Comparison of ENCODE assay signal across 19 cellular contexts in genomic region chr4:107044170-107044569, GRCh38. TPM values are rescaled to one million over a fixed set of nuclear protein-coding genes. Genes with fewer than 3 reads are reported as not detected.
DNase-seq lines count a peak whose midpoint lies in the region; ATAC-seq, FAIRE-seq and TF ChIP-seq lines count a peak whose summit lies in the region.
"Had no signal": no experiment of that assay in that cellular context is flagged by ENCODE, and none has a peak within 500 bp of the region (broad histone marks: within the 10 kb centered on the region; RNA-seq: fewer than 3 reads in every experiment).

No MANE protein-coding gene starts in this region.

- no peaks in the 10 kb centered on the region for H3K79me2 ChIP-seq in HepG2 (ENCODE audit: insufficient read depth, low read length)

- H3K27ac ChIP-seq in liver (ENCODE audit: low read depth in 1 of 2, low read length in 2 of 2) (no peak overlapping the region), HepG2 (ENCODE audit: extremely low read length, insufficient read depth, low read length) (no peak overlapping the region), RWPE2 (ENCODE audit: poor library complexity, severe bottlenecking) (no peak overlapping the region)
- H3K27ac ChIP-seq: ascending aorta, SJSA1 had no signal

- TF ChIP-seq EP300 in HepG2 (IDR thresholded peaks at IDR 0.05; ENCODE audit: low read depth in 2 of 2, low read length in 2 of 2) = no peak
- TF ChIP-seq EP300 in HepG2 (CRISPR knock-in tag; IDR thresholded peaks at IDR 0.05; ENCODE audit: borderline replicate concordance) = no peak

- intact Hi-C loops in HepG2 (cut with micrococcal nuclease; ENCODE audit: unreplicated experiment) = no loop called here

- no peak overlapping the region for H2AFZ ChIP-seq in HepG2 (ENCODE audit: low read length)

- H3K9me3 Mint-ChIP-seq in type B pancreatic cell = peaks cover 15% of the 10 kb centered on the region

- DNase-seq in HepG2 (ENCODE audit: low spot score) = no peak
- no peak for DNase-seq in RWPE2 (ENCODE audit: low spot score)
- DNase-seq in fibroblast of peridontal ligament (ENCODE audit: extremely low read depth) = peak; percentile 32
- DNase-seq in type B pancreatic cell (ENCODE audit: extremely low spot score, unreplicated experiment) = no peak
- no peak for DNase-seq in RKO (ENCODE audit: low spot score)
- DNase-seq in activated naive CD4-positive, alpha-beta T cell treated with anti-CD3 and anti-CD28 coated beads, Interleukin-2, amount 50 U/mL, for 16 hours = no peak
- DNase-seq: activated T-cell treated with anti-CD3 and anti-CD28 coated beads, Interleukin-2, amount 50 U/mL, for 48 hours; DMS79; NCI-H1436; NCI-H510A treated with DMSO at 0.1 percent for 48 hours; stimulated activated CD4-positive, alpha-beta T cell treated with anti-CD3 and anti-CD28 coated beads, Interleukin-4, amount 100 ng/mL, for 24 hours; stimulated activated naive CD4-positive, alpha-beta T cell had no signal

- POLR2A ChIA-PET in HepG2 (lab: Yijun Ruan, JAX) = no interaction called here

- H3K36me3 ChIP-seq in liver (ENCODE audit: control insufficient read depth in 4 of 4, insufficient read depth in 3 of 4, low read depth in 1 of 4, low read length in 3 of 4) (no peaks in the 10 kb centered on the region), HepG2 (replicated peaks in 1 of 2; ENCODE audit: control insufficient read depth in 1 of 2, insufficient read depth in 2 of 2, low read length in 2 of 2) (no peaks in the 10 kb centered on the region), RWPE2 (ENCODE audit: low read depth) (no peaks in the 10 kb centered on the region)
- H3K36me3 ChIP-seq: ascending aorta, SJSA1 had no signal

- TF ChIP-seq CTCF in liver (IDR thresholded peaks at IDR 0.05; ENCODE audit: low read depth, low read length, missing input control) = peak; percentile 7
- TF ChIP-seq CTCF in HepG2 (CRISPR knock-in tag; IDR thresholded peaks at IDR 0.05) = no peak
- TF ChIP-seq CTCF in RWPE2 (IDR thresholded peaks at IDR 0.05; ENCODE audit: poor library complexity, severe bottlenecking) = peak; percentile 32
- peak; percentile 56 for TF ChIP-seq CTCF in type B pancreatic cell (conservative IDR thresholded peaks at IDR 0.05)

- TF ChIP-seq POLR2A in HepG2 (IDR thresholded peaks at IDR 0.05; ENCODE audit: insufficient read depth in 1 of 2, low read depth in 2 of 2, low read length in 2 of 2) = no peak

- peaks cover 28% of the 10 kb centered on the region for H3K27me3 Mint-ChIP-seq in type B pancreatic cell

- H3K9me3 ChIP-seq in liver (ENCODE audit: control insufficient read depth in 4 of 4, low read length in 3 of 4) (peaks cover 0 to 7% (median 0%) of the 10 kb centered on the region in 4 donors), HepG2 (ENCODE audit: low read length) (peaks cover 25% of the 10 kb centered on the region), RWPE2 (ENCODE audit: severe bottlenecking) (no peaks in the 10 kb centered on the region)
- H3K9me3 ChIP-seq: SJSA1 had no signal

- no peak overlapping the region for H3K4me2 ChIP-seq in HepG2 (ENCODE audit: low read depth, low read length)

- FAIRE-seq in HepG2 (lab: Jason Lieb, UNC) = no peak
- FAIRE-seq: endometrium, H54, HTR-8/SVneo had no signal

- H3K27ac Mint-ChIP-seq in type B pancreatic cell = no peak overlapping the region

- H3K4me1 Mint-ChIP-seq in type B pancreatic cell (ENCODE audit: unreplicated experiment) = no peaks in the 10 kb centered on the region

- in situ Hi-C loops in HepG2 (cut with HindIII; ENCODE audit: extremely low pct_ligation_motif_present, low pct_unique_long_range_greater_than_20kb) = no loop called here

- H3K4me3 Mint-ChIP-seq in type B pancreatic cell = no peak overlapping the region

- ATAC-seq in HepG2 = no peak
- ATAC-seq in RWPE2 (ENCODE audit: low read depth) = no peak
- ATAC-seq in HG03139 (IDR thresholded peaks at IDR 0.05; ENCODE audit: unreplicated experiment) = no peak

- H3K4me3 ChIP-seq in liver (ENCODE audit: low read depth in 1 of 3, low read length in 3 of 3) = no peak overlapping the region
- H3K4me3 ChIP-seq in HepG2 (replicated peaks in 1 of 3; ENCODE audit: insufficient read depth in 1 of 3, low read depth in 2 of 3, low read length in 3 of 3) = no peak overlapping the region
- H3K4me3 ChIP-seq in RWPE2 (ENCODE audit: severe bottlenecking) = no peak overlapping the region
- H3K4me3 ChIP-seq: ascending aorta, SJSA1 had no signal

- no peaks in the 10 kb centered on the region for H3K36me3 Mint-ChIP-seq in type B pancreatic cell

- CTCF ChIA-PET in HepG2 (lab: Yijun Ruan, JAX; ENCODE audit: low intra/inter-chr PET ratio, low total read pairs) = no interaction called here

- H3K9ac ChIP-seq in liver (ENCODE audit: low read depth in 1 of 2, low read length in 2 of 2) (no peak overlapping the region), HepG2 (ENCODE audit: insufficient read depth, low read depth, low read length) (no peak overlapping the region)

- H4K20me1 ChIP-seq in HepG2 (ENCODE audit: insufficient read depth, low read length) = no peaks in the 10 kb centered on the region

- no TSS peak for BruUV-seq in HepG2 (replicated peaks; lab: Mats Ljungman, UMichigan)

- H3K27me3 ChIP-seq in liver (ENCODE audit: control insufficient read depth in 4 of 4, insufficient read depth in 4 of 4, low read length in 3 of 4) (peaks cover 0 to 5% (median 2%) of the 10 kb centered on the region in 4 donors), HepG2 (ENCODE audit: control insufficient read depth in 1 of 2, insufficient read depth in 2 of 2, low read length in 2 of 2) (no peaks in the 10 kb centered on the region), RWPE2 (ENCODE audit: insufficient read depth, poor library complexity, severe bottlenecking) (peaks cover under 1% of the 10 kb centered on the region)
- H3K27me3 ChIP-seq: ascending aorta, SJSA1 had no signal

- peak; percentile 11 to 20 for TF ChIP-seq RAD21 in liver (IDR thresholded peaks at IDR 0.05)
- TF ChIP-seq RAD21 in HepG2 (CRISPR knock-in tag; IDR thresholded peaks at IDR 0.05) = no peak

- 28% methylated on average over 1 of the region's 1 CpG for WGBS in liver
- 0% methylated on average over 1 of the region's 1 CpG for WGBS in HepG2 (ENCODE audit: low lambda C conversion rate)

- no peaks in the 10 kb centered on the region for H3K4me1 ChIP-seq in liver (ENCODE audit: control insufficient read depth in 4 of 4, insufficient read depth in 4 of 4, low read length in 3 of 4)
- H3K4me1 ChIP-seq in HepG2 (ENCODE audit: insufficient read depth, low read length) = no peaks in the 10 kb centered on the region
- no peaks in the 10 kb centered on the region for H3K4me1 ChIP-seq in RWPE2 (ENCODE audit: insufficient read depth, poor library complexity, severe bottlenecking)
- H3K4me1 ChIP-seq: ascending aorta, SJSA1 had no signal

TF ChIP-seq in liver, 16 proteins besides CTCF, POLR2A, EP300 and RAD21 (continues in another document):
- no peak for TF ChIP-seq HNF4G (IDR thresholded peaks at IDR 0.05)
- TF ChIP-seq YY1 (IDR thresholded peaks at IDR 0.05) = no peak
- TF ChIP-seq ATF3 (IDR thresholded peaks at IDR 0.05) = no peak
- no peak for TF ChIP-seq GABPA (IDR thresholded peaks at IDR 0.05 in 1 of 2, conservative IDR thresholded peaks at IDR 0.05 in 1 of 2)
- TF ChIP-seq NR2F2 (IDR thresholded peaks at IDR 0.05) = no peak
- no peak for TF ChIP-seq FOXA2 (IDR thresholded peaks at IDR 0.05)

TF ChIP-seq in HepG2, 621 proteins besides CTCF, POLR2A, EP300 and RAD21 (continues in another document):
- TF ChIP-seq U2AF2 (IDR thresholded peaks at IDR 0.05; ENCODE audit: low read depth, low read length) = no peak
- TF ChIP-seq HNF1B (CRISPR knock-in tag; IDR thresholded peaks at IDR 0.05) = no peak

RNA-seq across cellular contexts. Expression of gene DKK2, which starts 8.1 kb away (rescaled TPM):
- total RNA-seq in liver (under 1 TPM; 0.23 to 0.33 TPM), HepG2 (2016; rRNA removed; fragmentation: Illumina TruSeq; extraction: Trizol) (not detected in 2 replicates), type B pancreatic cell (ENCODE audit: low replicate concordance) (0.81 and 15.1 TPM in 2 replicates)
- polyA plus RNA-seq in liver (under 1 TPM; 0.07 to 0.18 TPM), HepG2 (2011; rRNA removed) (not detected in 2 replicates)
- total RNA-seq in HepG2 (2016; cell fraction: cytosol; rRNA removed; fragmentation: Illumina TruSeq; extraction: Trizol; ENCODE audit: low read depth) = not detected in 2 replicates
- total RNA-seq in HepG2 (2016; cell fraction: insoluble cytoplasmic fraction; rRNA removed; fragmentation: Illumina TruSeq; extraction: Trizol) = not detected in 2 replicates
- total RNA-seq in HepG2 (2016; cell fraction: membrane; rRNA removed; fragmentation: Illumina TruSeq; extraction: Trizol) = not detected in 2 replicates
- 0.09 TPM in 1 of 2 replicates, not detected in the other for total RNA-seq in HepG2 (2016; cell fraction: nucleus; rRNA removed; fragmentation: Illumina TruSeq; extraction: Trizol)
- polyA plus RNA-seq in HepG2 (2011; cell fraction: cytosol; rRNA removed) = not detected in 2 replicates
- not detected in 2 replicates for polyA plus RNA-seq in HepG2 (2011; cell fraction: nucleus; rRNA removed)
- polyA plus RNA-seq in HepG2 (2012) = not detected in 2 replicates
- not detected in 2 replicates for polyA plus RNA-seq in HepG2 (2016; cell fraction: cytosol; fragmentation: Illumina TruSeq; extraction: Trizol; ENCODE audit: low read depth)
- not detected in 2 replicates for polyA plus RNA-seq in HepG2 (2016; cell fraction: insoluble cytoplasmic fraction; fragmentation: Illumina TruSeq; extraction: Trizol; ENCODE audit: low read depth)
- not detected in 2 replicates for polyA plus RNA-seq in HepG2 (2016; cell fraction: membrane; fragmentation: Illumina TruSeq; extraction: Trizol; ENCODE audit: low read depth)
- not detected in 2 replicates for polyA plus RNA-seq in HepG2 (2016; cell fraction: nucleus; fragmentation: Illumina TruSeq; extraction: Trizol; ENCODE audit: insufficient read depth, low read depth)
- polyA minus RNA-seq in HepG2 (2011; rRNA and poly(A)+ RNA removed; ENCODE audit: low replicate concordance) = not detected in 2 replicates
- not detected in 2 replicates for polyA minus RNA-seq in HepG2 (2011; cell fraction: cytosol; rRNA and poly(A)+ RNA removed)
- 0.12 TPM in 1 of 2 replicates, not detected in the other for polyA minus RNA-seq in HepG2 (2011; cell fraction: nucleus; rRNA and poly(A)+ RNA removed)
